In the genomic region with DNA sequence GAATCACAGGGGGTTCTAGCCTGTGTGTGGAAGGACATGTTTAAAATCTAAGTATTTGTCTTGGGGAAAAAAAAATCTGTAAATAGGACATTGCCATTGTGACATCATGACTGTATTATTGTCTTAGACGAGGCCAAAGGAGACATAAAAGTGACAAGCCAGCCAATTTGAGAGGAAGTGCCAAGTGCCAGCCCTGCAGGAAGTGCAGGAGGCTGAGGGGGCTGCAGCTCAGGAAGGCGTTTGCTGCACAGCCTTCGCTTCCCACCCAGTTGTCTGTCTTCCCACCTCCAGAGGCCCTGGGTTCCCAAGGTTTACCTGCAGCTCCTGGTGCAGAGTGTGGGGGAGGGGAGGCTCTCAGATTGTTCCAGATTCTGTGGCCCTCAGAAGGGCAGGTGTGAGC, we compare ENCODE assay signal across 12 cellular contexts. TPM values are rescaled to one million over a fixed set of nuclear protein-coding genes. Genes with fewer than 3 reads are reported as not detected.
DNase-seq lines count a peak whose midpoint lies in the region; ATAC-seq, FAIRE-seq and TF ChIP-seq lines count a peak whose summit lies in the region.
"Had no signal": no experiment of that assay in that cellular context is flagged by ENCODE, and none has a peak within 500 bp of the region (broad histone marks: within the 10 kb centered on the region; RNA-seq: fewer than 3 reads in every experiment).

No MANE protein-coding gene starts in this region.

- H3K9me2 ChIP-seq in DOHH2 (replicated peaks; ENCODE audit: control insufficient read depth, low read length) (no peaks in the 10 kb centered on the region), MM.1S (replicated peaks; ENCODE audit: insufficient read depth, low read length) (no peaks in the 10 kb centered on the region)

- FAIRE-seq in H54 (lab: Jason Lieb, UNC) = no peak

- DNase-seq in MM.1S (no peak), superior temporal gyrus (ENCODE audit: extremely low spot score) (no peak), H54 (ENCODE audit: insufficient read length, low spot score) (no peak), progenitor cell of endocrine pancreas (ENCODE audit: low spot score, unreplicated experiment) (no peak), HPDE6-E6E7 (ENCODE audit: extremely low spot score) (no peak)
- no peak for DNase-seq in activated T-cell treated with anti-CD3 and anti-CD28 coated beads, Interleukin-2, amount 50 U/mL, for 4 hours
- peak in 5 of 10 donors; percentile 34 to 64 (median 44) for DNase-seq in naive thymus-derived CD8-positive, alpha-beta T cell

- H3K79me2 ChIP-seq in DOHH2 (ENCODE audit: control insufficient read depth, low read length) (no peaks in the 10 kb centered on the region), MM.1S (ENCODE audit: low read length) (peaks cover 17% of the 10 kb centered on the region; the same call in 1 of the 2 replicates)

- peaks cover 37% of the 10 kb centered on the region for H3K4me1 ChIP-seq in DOHH2 (ENCODE audit: control insufficient read depth, low read length)
- peaks cover 15% of the 10 kb centered on the region for H3K4me1 ChIP-seq in MM.1S (ENCODE audit: low read length)

- H3K9me3 ChIP-seq in DOHH2 (ENCODE audit: control insufficient read depth, insufficient read depth, low read length) = no peaks in the 10 kb centered on the region
- no peaks in the 10 kb centered on the region for H3K9me3 ChIP-seq in MM.1S (replicated peaks; ENCODE audit: insufficient read depth, low read length)
- H3K9me3 ChIP-seq: ascending aorta, gastroesophageal sphincter had no signal

- no peaks in the 10 kb centered on the region for H3K27me3 Mint-ChIP-seq in activated T-cell treated with anti-CD3 and anti-CD28 coated beads, Interleukin-2, amount 50 U/mL, for 4 hours (ENCODE audit: low read depth)
- no peaks in the 10 kb centered on the region for H3K27me3 Mint-ChIP-seq in naive thymus-derived CD8-positive, alpha-beta T cell
- H3K27me3 Mint-ChIP-seq in progenitor cell of endocrine pancreas = no peaks in the 10 kb centered on the region

- H3K27ac Mint-ChIP-seq in naive thymus-derived CD8-positive, alpha-beta T cell = peak overlapping the region; percentile 91 to 99 (median 96)
- H3K27ac Mint-ChIP-seq in progenitor cell of endocrine pancreas = no peak overlapping the region

- TF ChIP-seq POLR2A in H54 (IDR thresholded peaks at IDR 0.05; ENCODE audit: low read depth, low read length) = no peak

- peak overlapping the region; percentile 62 for H3K4me2 ChIP-seq in DOHH2 (ENCODE audit: low read length)
- H3K4me2 ChIP-seq in MM.1S (ENCODE audit: low read depth, low read length) = 0 out of 2 replicates have a peak overlapping the region, but pooled peaks have one; percentile 89

- peaks cover 90% of the 10 kb centered on the region for H3K4me1 Mint-ChIP-seq in activated T-cell treated with anti-CD3 and anti-CD28 coated beads, Interleukin-2, amount 50 U/mL, for 4 hours (ENCODE audit: low read depth)
- H3K4me1 Mint-ChIP-seq in naive thymus-derived CD8-positive, alpha-beta T cell = peaks cover 52 to 98% (median 86%) of the 10 kb centered on the region in 4 donors
- H3K4me1 Mint-ChIP-seq in progenitor cell of endocrine pancreas (ENCODE audit: low read depth) = peaks cover 9% of the 10 kb centered on the region

- H3K36me3 Mint-ChIP-seq in activated T-cell treated with anti-CD3 and anti-CD28 coated beads, Interleukin-2, amount 50 U/mL, for 4 hours (ENCODE audit: insufficient read depth) = no peaks in the 10 kb centered on the region
- H3K36me3 Mint-ChIP-seq in naive thymus-derived CD8-positive, alpha-beta T cell = peaks cover 0 to 4% (median 2%) of the 10 kb centered on the region in 3 donors
- H3K36me3 Mint-ChIP-seq in progenitor cell of endocrine pancreas (ENCODE audit: insufficient read depth) = no peaks in the 10 kb centered on the region

- H2AFZ ChIP-seq in MM.1S (ENCODE audit: low read length) = no peak overlapping the region

- H3F3A ChIP-seq in DOHH2 (ENCODE audit: control insufficient read depth, insufficient read depth) (peaks cover 4% of the 10 kb centered on the region; the same call in 1 of the 2 replicates), MM.1S (ENCODE audit: insufficient read depth, low read length) (no peaks in the 10 kb centered on the region)

- H4K20me1 ChIP-seq in DOHH2 (ENCODE audit: control insufficient read depth, insufficient read depth, low read depth, low read length) (no peaks in the 10 kb centered on the region), MM.1S (ENCODE audit: insufficient read depth, low read length) (no peaks in the 10 kb centered on the region)

- peak overlapping the region; percentile 90 for H3K4me3 Mint-ChIP-seq in activated T-cell treated with anti-CD3 and anti-CD28 coated beads, Interleukin-2, amount 50 U/mL, for 4 hours
- H3K4me3 Mint-ChIP-seq in naive thymus-derived CD8-positive, alpha-beta T cell = peak overlapping the region; percentile 90 to 99 (median 96)
- no peak overlapping the region for H3K4me3 Mint-ChIP-seq in progenitor cell of endocrine pancreas (ENCODE audit: low read depth)
- H3K4me3 Mint-ChIP-seq: nephron had no signal

- POLR2A ChIA-PET in naive thymus-derived CD8-positive, alpha-beta T cell (lab: Charles Lee) = interaction anchor here (0.8 to 15.0 kb wide), 4 partner anchors 16 to 479 kb away, joined by 3 to 238 read pairs (median 4); no protein-coding TSS in a partner anchor

- no peak for TF ChIP-seq CTCF in DOHH2 (IDR thresholded peaks at IDR 0.05; ENCODE audit: low read depth, low read length, poor library complexity, severe bottlenecking)
- no peak for TF ChIP-seq CTCF in MM.1S (IDR thresholded peaks at IDR 0.05; ENCODE audit: low read length)
- no peak for TF ChIP-seq CTCF in progenitor cell of endocrine pancreas (IDR thresholded peaks at IDR 0.05; ENCODE audit: unreplicated experiment)

- H3K27ac ChIP-seq in DOHH2 (ENCODE audit: low read depth, low read length) = no peak overlapping the region
- H3K27ac ChIP-seq in MM.1S (ENCODE audit: low read length) = no peak overlapping the region
- H3K27ac ChIP-seq: SK-N-MC had no signal

- no peak for ATAC-seq in activated T-cell treated with anti-CD3 and anti-CD28 coated beads, Interleukin-2, amount 50 U/mL, for 4 hours
- peak; percentile 16 to 29 for ATAC-seq in naive thymus-derived CD8-positive, alpha-beta T cell
- ATAC-seq: gastroesophageal sphincter had no signal

- H3K9ac ChIP-seq in MM.1S (ENCODE audit: low read length) = no peak overlapping the region

- H3K4me3 ChIP-seq in DOHH2 (ENCODE audit: low read length) = no peak overlapping the region
- no peak overlapping the region for H3K4me3 ChIP-seq in MM.1S (ENCODE audit: low read length)

- H3K27me3 ChIP-seq in DOHH2 (ENCODE audit: control insufficient read depth, low read length) (0 out of 2 replicates have a peak, but pooled peaks cover 7% of the 10 kb centered on the region), MM.1S (replicated peaks; ENCODE audit: insufficient read depth, low read length) (no peaks in the 10 kb centered on the region)
- H3K27me3 ChIP-seq: ascending aorta, gastroesophageal sphincter had no signal

- no peaks in the 10 kb centered on the region for H3K9me3 Mint-ChIP-seq in activated T-cell treated with anti-CD3 and anti-CD28 coated beads, Interleukin-2, amount 50 U/mL, for 4 hours
- no peaks in the 10 kb centered on the region for H3K9me3 Mint-ChIP-seq in naive thymus-derived CD8-positive, alpha-beta T cell
- no peaks in the 10 kb centered on the region for H3K9me3 Mint-ChIP-seq in progenitor cell of endocrine pancreas (ENCODE audit: low read depth)
- H3K9me3 Mint-ChIP-seq: nephron had no signal

- no peaks in the 10 kb centered on the region for H3K36me3 ChIP-seq in DOHH2 (ENCODE audit: control insufficient read depth, low read length)
- H3K36me3 ChIP-seq in MM.1S (replicated peaks; ENCODE audit: insufficient read depth, low read length) = no peaks in the 10 kb centered on the region
- H3K36me3 ChIP-seq: ascending aorta, gastroesophageal sphincter had no signal

RNA-seq across cellular contexts. Expression of a gene that starts 1.3 kb away (rescaled TPM):
- 10 to 100 TPM; 61.7 to 77.6 (median 70.7) TPM for total RNA-seq in activated T-cell treated with anti-CD3 and anti-CD28 coated beads, Interleukin-2, amount 50 U/mL, for 4 hours
- 100 to 1,000 TPM; 133 to 135 TPM for total RNA-seq in naive thymus-derived CD8-positive, alpha-beta T cell
- polyA plus RNA-seq in naive thymus-derived CD8-positive, alpha-beta T cell = 10 to 100 TPM; 60.1 to 72.8 (median 64.6) TPM
- 16.8 and 17.0 TPM in 2 replicates for total RNA-seq in progenitor cell of endocrine pancreas

Comparison
In these comparisons a context has a peak if more than half of its experiments do, and no peak if none do; other contexts are left out.
1. ATAC-seq: peak in naive thymus-derived CD8-positive, alpha-beta T cell (2 of 2); none in activated T-cell treated with anti-CD3 and anti-CD28 coated beads, Interleukin-2, amount 50 U/mL, for 4 hours (0 of 2).